Comparison of ENCODE assay signal across 33 cellular contexts in the genomic region with DNA sequence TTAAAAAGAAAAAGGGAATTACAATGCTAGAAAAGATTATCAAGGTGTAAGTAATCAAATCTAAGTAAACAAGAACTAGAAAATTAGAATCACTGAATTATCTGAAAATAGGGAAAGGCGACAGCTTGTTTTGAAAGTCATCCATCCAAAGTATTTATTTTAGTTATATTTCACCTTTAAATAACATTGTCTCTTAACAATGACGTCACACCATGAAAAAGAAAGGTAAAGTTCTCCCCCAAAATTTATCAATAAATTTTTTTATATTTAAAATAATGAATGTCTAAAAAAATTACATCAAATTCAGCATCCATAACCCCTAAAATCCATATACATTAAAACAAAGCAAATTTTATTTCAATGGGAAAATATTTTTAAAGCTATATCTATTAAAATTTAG.
"Had no signal": no experiment of that assay in that cellular context is flagged by ENCODE, and none has a peak within 500 bp of the region (broad histone marks: within the 10 kb centered on the region; RNA-seq: fewer than 3 reads in every experiment).

No MANE protein-coding gene starts in this region.

- H3K4me2 ChIP-seq: smooth muscle cell had no signal

- H3K4me1 ChIP-seq: parathyroid adenoma, psoas muscle, spleen, suprapubic skin, testis, tibial artery, transverse colon, upper lobe of right lung, vagina had no signal

- H3K36me3 Mint-ChIP-seq: stimulated activated memory B cell treated with anti-CD40 and anti-IgM and Interleukin-4, amounts not matched to agents 10 μg/mL and 1 μg/mL and 100 μg/mL, for 72 hours; type B pancreatic cell had no signal

- H3K4me3 Mint-ChIP-seq: naive thymus-derived CD8-positive, alpha-beta T cell; natural killer cell treated with Interleukin-12 subunit alpha and Interleukin-12 subunit beta and Interleukin-15 and Interleukin-18, amount 100 ng/mL, for 72 hours; nephron progenitor cell; neural crest cell; stimulated activated memory B cell treated with anti-CD40 and anti-IgM and Interleukin-4, amounts not matched to agents 10 μg/mL and 1 μg/mL and 100 μg/mL, for 72 hours; stimulated activated naive CD8-positive, alpha-beta T cell treated with anti-CD3 and anti-CD28 coated beads, Interleukin-15, amount 100 ng/mL, for 72 hours; type B pancreatic cell had no signal

- H3K9me3 Mint-ChIP-seq: type B pancreatic cell had no signal

- H3K27ac Mint-ChIP-seq: naive thymus-derived CD8-positive, alpha-beta T cell; natural killer cell treated with Interleukin-12 subunit alpha and Interleukin-12 subunit beta and Interleukin-15 and Interleukin-18, amount 100 ng/mL, for 72 hours; nephron progenitor cell; progenitor cell of endocrine pancreas; stimulated activated memory B cell treated with anti-CD40 and anti-IgM and Interleukin-4, amounts not matched to agents 10 μg/mL and 1 μg/mL and 100 μg/mL, for 72 hours; stimulated activated naive CD8-positive, alpha-beta T cell treated with anti-CD3 and anti-CD28 coated beads, Interleukin-15, amount 100 ng/mL, for 72 hours; type B pancreatic cell had no signal

- H3K79me2 ChIP-seq: parathyroid adenoma had no signal

- ATAC-seq: naive thymus-derived CD8-positive, alpha-beta T cell; natural killer cell treated with Interleukin-12 subunit alpha and Interleukin-12 subunit beta and Interleukin-15 and Interleukin-18, amount 100 ng/mL, for 72 hours; psoas muscle; right cardiac atrium; sciatic nerve; stimulated activated memory B cell treated with anti-CD40 and anti-IgM and Interleukin-4, amounts not matched to agents 10 μg/mL and 1 μg/mL and 100 μg/mL, for 72 hours; stimulated activated naive CD8-positive, alpha-beta T cell treated with anti-CD3 and anti-CD28 coated beads, Interleukin-15, amount 100 ng/mL, for 72 hours; stimulated activated naive CD8-positive, alpha-beta T cell treated with anti-CD3 and anti-CD28 coated beads, Interleukin-15, Interleukin-2, amounts not matched to agents 100 U/mL and 50 U/mL, for 24 hours; upper lobe of right lung had no signal

- H3K4me1 Mint-ChIP-seq: naive thymus-derived CD8-positive, alpha-beta T cell; nephron progenitor cell; neural crest cell; stimulated activated memory B cell treated with anti-CD40 and anti-IgM and Interleukin-4, amounts not matched to agents 10 μg/mL and 1 μg/mL and 100 μg/mL, for 72 hours; stimulated activated naive CD8-positive, alpha-beta T cell treated with anti-CD3 and anti-CD28 coated beads, Interleukin-15, amount 100 ng/mL, for 72 hours had no signal

- H3K27ac ChIP-seq: neutrophil, parathyroid adenoma, psoas muscle, skin epidermis, spleen, suprapubic skin, testis, tibial artery, transverse colon, upper lobe of right lung, vagina had no signal

- H2AFZ ChIP-seq: parathyroid adenoma had no signal

- H3K4me3 ChIP-seq: psoas muscle, skin epidermis, smooth muscle cell, spleen, suprapubic skin, testis, tibial artery, transverse colon, upper lobe of right lung, vagina had no signal

- H3K9ac ChIP-seq: parathyroid adenoma had no signal

- H3K27me3 ChIP-seq: neutrophil, spleen, suprapubic skin, testis, tibial artery, transverse colon, upper lobe of right lung, vagina had no signal

- DNase-seq: naive thymus-derived CD8-positive, alpha-beta T cell; nephron progenitor cell; nucleus accumbens; posterior cingulate gyrus; psoas muscle; right cardiac atrium; spleen; stimulated activated CD4-positive, alpha-beta T cell treated with anti-CD3 and anti-CD28 coated beads, Interleukin-12 subunit alpha, Interleukin-12 subunit beta, amount 100 ng/mL, for 4 hours; stimulated activated CD4-positive, alpha-beta T cell treated with anti-CD3 and anti-CD28 coated beads, Interleukin-1b, Interleukin-23, amount 100 ng/mL, for 48 hours; stimulated activated CD4-positive, alpha-beta T cell treated with anti-CD3 and anti-CD28 coated beads, Interleukin-4, amount 100 ng/mL, for 1 hour; stimulated activated CD4-positive, alpha-beta T cell treated with anti-CD3 and anti-CD28 coated beads, Interleukin-4, amount 100 ng/mL, for 4 hours; stimulated activated CD8-positive, alpha-beta memory T cell treated with anti-CD3 and anti-CD28 coated beads, Interleukin-4, amount 100 ng/mL, for 48 hours; stimulated activated naive CD4-positive, alpha-beta T cell; stimulated activated naive CD8-positive, alpha-beta T cell treated with anti-CD3 and anti-CD28 coated beads, Interleukin-15, amount 100 ng/mL, for 72 hours; stimulated activated naive CD8-positive, alpha-beta T cell treated with anti-CD3 and anti-CD28 coated beads, Interleukin-15, Interleukin-2, amounts not matched to agents 100 U/mL and 50 U/mL, for 24 hours; substantia nigra; testis; tibial artery; transverse colon; upper lobe of right lung had no signal

- H3K9me3 ChIP-seq: neutrophil, suprapubic skin, testis, upper lobe of right lung, vagina had no signal

- H3K27me3 Mint-ChIP-seq: naive thymus-derived CD8-positive, alpha-beta T cell; natural killer cell treated with Interleukin-12 subunit alpha and Interleukin-12 subunit beta and Interleukin-15 and Interleukin-18, amount 100 ng/mL, for 72 hours; progenitor cell of endocrine pancreas; stimulated activated memory B cell treated with anti-CD40 and anti-IgM and Interleukin-4, amounts not matched to agents 10 μg/mL and 1 μg/mL and 100 μg/mL, for 72 hours; stimulated activated naive CD8-positive, alpha-beta T cell treated with anti-CD3 and anti-CD28 coated beads, Interleukin-15, amount 100 ng/mL, for 72 hours; type B pancreatic cell had no signal

- FAIRE-seq: urothelium cell line had no signal

- H3K36me3 ChIP-seq: neutrophil, spleen, suprapubic skin, tibial artery, transverse colon, upper lobe of right lung, vagina had no signal
